In genomic region chr15:68028137-68028771, GRCh38 we compare ENCODE assay signal across 1 cellular context.
TF ChIP-seq lines count a peak whose summit lies in the region.

No MANE protein-coding gene starts in this region.

TF ChIP-seq in K562, 482 proteins besides CTCF, POLR2A, EP300 and RAD21 (continued from another document):
- TF ChIP-seq MAZ (CRISPR knock-in tag; conservative IDR thresholded peaks at IDR 0.05 in 1 of 2, IDR thresholded peaks at IDR 0.05 in 1 of 2): no peak
- TF ChIP-seq CHD1 (IDR thresholded peaks at IDR 0.05; ENCODE audit: low read length): no peak
- no peak for TF ChIP-seq KHSRP (IDR thresholded peaks at IDR 0.05)
- TF ChIP-seq SNRNP70 (optimal IDR thresholded peaks at IDR 0.05; ENCODE audit: low read depth, low read length): no peak
